In genomic region chr9:89311346-89312153, GRCh38 we compare ENCODE assay signal across 8 cellular contexts. TPM values are rescaled to one million over a fixed set of nuclear protein-coding genes. Genes with fewer than 3 reads are reported as not detected.
DNase-seq lines count a peak whose midpoint lies in the region; ATAC-seq, FAIRE-seq and TF ChIP-seq lines count a peak whose summit lies in the region.

No MANE protein-coding gene starts in this region.

- TF ChIP-seq POLR2A in H54 (IDR thresholded peaks at IDR 0.05; ENCODE audit: low read depth, low read length), result no peak

- H3K9me3 Mint-ChIP-seq in natural killer cell treated with Interleukin-12 subunit alpha and Interleukin-12 subunit beta and Interleukin-15 and Interleukin-18, amount 100 ng/mL, for 72 hours, result no peaks in the 10 kb centered on the region

- peaks cover 7% of the 10 kb centered on the region for H3K36me3 Mint-ChIP-seq in natural killer cell treated with Interleukin-12 subunit alpha and Interleukin-12 subunit beta and Interleukin-15 and Interleukin-18, amount 100 ng/mL, for 72 hours

- peak overlapping the region; percentile 95 for H3K4me3 Mint-ChIP-seq in natural killer cell treated with Interleukin-12 subunit alpha and Interleukin-12 subunit beta and Interleukin-15 and Interleukin-18, amount 100 ng/mL, for 72 hours

- peaks cover 18 to 43% of the 10 kb centered on the region in 2 donors for H3K4me1 Mint-ChIP-seq in natural killer cell treated with Interleukin-12 subunit alpha and Interleukin-12 subunit beta and Interleukin-15 and Interleukin-18, amount 100 ng/mL, for 72 hours (ENCODE audit: low read depth in 2 of 2)

- no peak for TF ChIP-seq CTCF in epithelial cell of proximal tubule (conservative IDR thresholded peaks at IDR 0.05; ENCODE audit: low read depth, low read length)

- peak overlapping the region; percentile 98 to 99 for H3K27ac Mint-ChIP-seq in natural killer cell treated with Interleukin-12 subunit alpha and Interleukin-12 subunit beta and Interleukin-15 and Interleukin-18, amount 100 ng/mL, for 72 hours

- peak overlapping the region; percentile 82 for H3K4me3 ChIP-seq in epithelial cell of proximal tubule (ENCODE audit: low read depth, low read length)

- in situ Hi-C loops in SK-MEL-5 (cut with HindIII; ENCODE audit: low pct_unique_long_range_greater_than_20kb, low sequenced_read_pairs), result no loop called here

- peak; percentile 21 for DNase-seq in CD1c-positive myeloid dendritic cell (ENCODE audit: extremely low spot score)
- DNase-seq in HCEC 1CT, result peak; percentile 14
- DNase-seq in SK-MEL-5 (ENCODE audit: low read depth, low spot score), result peak; percentile 24
- no peak for DNase-seq in epithelial cell of proximal tubule (ENCODE audit: low read depth)
- DNase-seq in natural killer cell treated with Interleukin-12 subunit alpha and Interleukin-12 subunit beta and Interleukin-15 and Interleukin-18, amount 100 ng/mL, for 72 hours (ENCODE audit: low spot score), result no peak
- DNase-seq in H54 (ENCODE audit: insufficient read length, low spot score), result no peak
- DNase-seq in NCI-H1436 treated with DMSO at 0.1 percent for 48 hours (lab: John Stamatoyannopoulos, UW), result no peak
- DNase-seq in hippocampal formation (lab: John Stamatoyannopoulos, UW), result no peak

- FAIRE-seq in H54 (lab: Jason Lieb, UNC), result no peak

- H3K27me3 Mint-ChIP-seq in natural killer cell treated with Interleukin-12 subunit alpha and Interleukin-12 subunit beta and Interleukin-15 and Interleukin-18, amount 100 ng/mL, for 72 hours, result no peaks in the 10 kb centered on the region

- ATAC-seq in natural killer cell treated with Interleukin-12 subunit alpha and Interleukin-12 subunit beta and Interleukin-15 and Interleukin-18, amount 100 ng/mL, for 72 hours, result peak in 1 of 2 donors; percentile 40

RNA-seq across cellular contexts. Expression of gene CKS2, which starts 0.6 kb away (rescaled TPM):
- total RNA-seq in SK-MEL-5 (2014; rRNA removed; shearing (Covaris generic)), result 404 and 447 TPM in 2 replicates
- 223 and 237 TPM in 2 replicates for polyA plus RNA-seq in SK-MEL-5 (2015; cell fraction: cytosol; rRNA removed)
- polyA plus RNA-seq in SK-MEL-5 (2015; cell fraction: nucleus; rRNA removed), result 92.1 and 115 TPM in 2 replicates
- total RNA-seq in epithelial cell of proximal tubule, result 414 and 790 TPM in 2 replicates
- total RNA-seq in natural killer cell treated with Interleukin-12 subunit alpha and Interleukin-12 subunit beta and Interleukin-15 and Interleukin-18, amount 100 ng/mL, for 72 hours, result 100 to 1,000 TPM in 1 of 2 donors, 10 to 100 TPM in 1; 90.2 to 165 TPM

RNA-seq across cellular contexts. Expression of gene SECISBP2, which starts 6.8 kb away (rescaled TPM):
- 44.9 and 50.7 TPM in 2 replicates for total RNA-seq in SK-MEL-5 (2014; rRNA removed; shearing (Covaris generic))
- 33.4 and 46.9 TPM in 2 replicates for polyA plus RNA-seq in SK-MEL-5 (2015; cell fraction: cytosol; rRNA removed)
- polyA plus RNA-seq in SK-MEL-5 (2015; cell fraction: nucleus; rRNA removed), result 129 and 130 TPM in 2 replicates
- 32.3 and 38.8 TPM in 2 replicates for total RNA-seq in epithelial cell of proximal tubule
- total RNA-seq in natural killer cell treated with Interleukin-12 subunit alpha and Interleukin-12 subunit beta and Interleukin-15 and Interleukin-18, amount 100 ng/mL, for 72 hours, result 10 to 100 TPM; 43.1 to 63.6 TPM

Comparison
In these comparisons a context has a peak if more than half of its experiments do, and no peak if none do; other contexts are left out.
1. DNase-seq: peak in CD1c-positive myeloid dendritic cell (single experiment), HCEC 1CT (single experiment) and SK-MEL-5 (single experiment); none in epithelial cell of proximal tubule (single experiment), natural killer cell treated with Interleukin-12 subunit alpha and Interleukin-12 subunit beta and Interleukin-15 and Interleukin-18, amount 100 ng/mL, for 72 hours (single experiment), H54 (single experiment), NCI-H1436 treated with DMSO at 0.1 percent for 48 hours (single experiment) and hippocampal formation (0 of 2).